In the genomic region with DNA sequence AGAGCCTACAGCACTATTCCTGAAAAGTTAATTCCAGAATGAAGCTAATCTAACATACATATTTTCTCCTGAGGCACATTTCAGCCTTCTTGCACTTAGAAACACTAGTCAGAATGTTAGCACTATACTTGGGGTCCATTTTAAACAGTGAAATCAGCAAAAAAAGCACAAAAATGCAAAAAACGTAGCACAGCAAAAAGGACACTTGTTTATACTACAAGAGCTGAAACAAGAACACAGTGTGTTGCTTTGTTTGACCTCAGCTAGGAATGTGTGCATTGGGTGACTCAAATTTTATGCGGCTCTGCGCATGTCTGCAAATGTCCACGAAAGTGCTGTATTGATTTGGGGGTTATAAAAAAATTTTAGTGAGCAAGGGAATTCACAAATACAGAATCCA, we compare ENCODE assay signal across 15 cellular contexts.
DNase-seq lines count a peak whose midpoint lies in the region; ATAC-seq and TF ChIP-seq lines count a peak whose summit lies in the region.
"Had no signal": no experiment of that assay in that cellular context is flagged by ENCODE, and none has a peak within 500 bp of the region (broad histone marks: within the 10 kb centered on the region; RNA-seq: fewer than 3 reads in every experiment).

No MANE protein-coding gene starts in this region.

- no peak for TF ChIP-seq CTCF in fibroblast of pulmonary artery (IDR thresholded peaks at IDR 0.05; ENCODE audit: low read length, missing control alignments)

- no peak overlapping the region for H3K4me3 ChIP-seq in fibroblast of pulmonary artery (replicated peaks; ENCODE audit: low read depth, low read length)

- ATAC-seq in HG03520 (IDR thresholded peaks at IDR 0.05; ENCODE audit: unreplicated experiment) (no peak), HG03378 (IDR thresholded peaks at IDR 0.05; ENCODE audit: unreplicated experiment) (no peak)
- ATAC-seq: CD8-positive, alpha-beta T cell had no signal

- in situ Hi-C loops in SK-MEL-5 (cut with HindIII; ENCODE audit: low pct_unique_long_range_greater_than_20kb, low sequenced_read_pairs): no loop called here

- DNase-seq in HuH-7 (ENCODE audit: low spot score): peak; percentile 7
- peak; percentile 73 for DNase-seq in SK-MEL-5 (ENCODE audit: low read depth, low spot score)
- DNase-seq in fibroblast of pulmonary artery (ENCODE audit: low read depth): peak; percentile 3
- peak; percentile 45 for DNase-seq in pons (ENCODE audit: low spot score)
- DNase-seq in SHP77 (lab: John Stamatoyannopoulos, UW): no peak
- DNase-seq in amniotic stem cell (lab: John Stamatoyannopoulos, UW): no peak
- DNase-seq: Caco-2; CD8-positive, alpha-beta T cell; DMS53; GF-D8; GOT3; H9; IMR-90 had no signal

Comparison
In these comparisons a context has a peak if more than half of its experiments do, and no peak if none do; other contexts are left out.
1. DNase-seq: peak in HuH-7 (single experiment), SK-MEL-5 (single experiment), fibroblast of pulmonary artery (single experiment) and pons (single experiment); none in SHP77 (0 of 2) and amniotic stem cell (single experiment).